ENCODE assay signal across 14 cellular contexts in the genomic region with DNA sequence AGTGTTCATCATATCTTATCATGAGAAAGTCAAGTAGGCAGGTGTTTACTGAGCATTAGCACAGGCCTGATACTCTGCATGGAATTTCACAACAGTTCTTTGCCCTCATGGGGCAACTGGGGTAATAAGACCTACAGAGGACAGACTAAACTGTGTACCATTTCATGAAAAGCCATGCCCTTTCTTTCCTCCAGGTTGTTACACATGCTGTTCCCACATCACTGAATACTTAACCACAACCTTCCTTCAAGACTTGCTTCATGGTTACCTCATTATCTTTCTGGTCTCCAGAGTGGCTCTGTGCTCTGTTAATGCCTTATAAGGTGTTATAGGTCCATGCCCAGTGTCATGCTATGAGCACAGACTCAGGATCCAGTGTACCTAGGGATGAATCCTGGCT. TPM values are rescaled to one million over a fixed set of nuclear protein-coding genes. Genes with fewer than 3 reads are reported as not detected.
A peak's percentile ranks its signal among the peaks of the same experiment; 100 is the strongest.
DNase-seq lines count a peak whose midpoint lies in the region; ATAC-seq and TF ChIP-seq lines count a peak whose summit lies in the region.
"Had no signal": no experiment of that assay in that cellular context is flagged by ENCODE, and none has a peak within 500 bp of the region (broad histone marks: within the 10 kb centered on the region; RNA-seq: fewer than 3 reads in every experiment).

No MANE protein-coding gene starts in this region.

- intact Hi-C loops in activated CD4-positive, alpha-beta memory T cell treated with anti-CD3 and anti-CD28 coated beads for 36 hours (cut with micrococcal nuclease): no loop called here
- intact Hi-C loops in mucosa of descending colon (cut with DNase I, micrococcal nuclease): no loop called here

- H3K9me3 Mint-ChIP-seq in activated CD4-positive, alpha-beta memory T cell treated with anti-CD3 and anti-CD28 coated beads for 36 hours: no peaks in the 10 kb centered on the region

- POLR2A ChIA-PET in activated CD4-positive, alpha-beta memory T cell treated with anti-CD3 and anti-CD28 coated beads for 36 hours (lab: Charles Lee): no interaction called here

- CTCF ChIA-PET in activated CD4-positive, alpha-beta memory T cell treated with anti-CD3 and anti-CD28 coated beads for 36 hours (lab: Charles Lee): interaction anchor here (0.7 kb wide), 1 partner anchor 12 kb away, joined by 3 read pairs; no protein-coding TSS in a partner anchor

- H3K4me1 ChIP-seq in mucosa of descending colon (ENCODE audit: low read depth): no peaks in the 10 kb centered on the region
- H3K4me1 ChIP-seq: SJCRH30 had no signal

- H3K4me3 ChIP-seq in mucosa of descending colon: no peak overlapping the region
- H3K4me3 ChIP-seq: SJCRH30, thoracic aorta had no signal

- ATAC-seq in GM18519 (IDR thresholded peaks at IDR 0.05; ENCODE audit: low FRiP score, unreplicated experiment) (peak; percentile 39), HG03457 (IDR thresholded peaks at IDR 0.05; ENCODE audit: unreplicated experiment) (peak; percentile 36), mucosa of descending colon (peak; percentile 42), HG02571 (IDR thresholded peaks at IDR 0.05; ENCODE audit: unreplicated experiment) (no peak), HG03175 (IDR thresholded peaks at IDR 0.05; ENCODE audit: unreplicated experiment) (no peak)

- no peaks in the 10 kb centered on the region for H3K9me3 ChIP-seq in mucosa of descending colon
- H3K9me3 ChIP-seq: SJCRH30, thoracic aorta had no signal

- no peak for DNase-seq in activated CD4-positive, alpha-beta memory T cell treated with anti-CD3 and anti-CD28 coated beads for 36 hours
- DNase-seq in mucosa of descending colon (no peak), NCI-H345 (lab: John Stamatoyannopoulos, UW) (no peak), NCI-H1436 treated with DMSO at 0.1 percent for 48 hours (lab: John Stamatoyannopoulos, UW) (no peak)
- DNase-seq: activated CD8-positive, alpha-beta memory T cell treated with anti-CD3 and anti-CD28 coated beads, Interleukin-2, amount 50 U/mL, for 4 hours; cortex of kidney; DMS79; NCI-H146; SJCRH30 had no signal

- H3K36me3 Mint-ChIP-seq in activated CD4-positive, alpha-beta memory T cell treated with anti-CD3 and anti-CD28 coated beads for 36 hours: peaks cover 42% of the 10 kb centered on the region

- H3K4me3 Mint-ChIP-seq in activated CD4-positive, alpha-beta memory T cell treated with anti-CD3 and anti-CD28 coated beads for 36 hours: no peak overlapping the region

- H3K36me3 ChIP-seq in mucosa of descending colon (ENCODE audit: low read depth): no peaks in the 10 kb centered on the region
- H3K36me3 ChIP-seq: SJCRH30 had no signal

- TF ChIP-seq CTCF in mucosa of descending colon (IDR thresholded peaks at IDR 0.05): no peak

- H3K4me1 Mint-ChIP-seq in activated CD4-positive, alpha-beta memory T cell treated with anti-CD3 and anti-CD28 coated beads for 36 hours (ENCODE audit: low read depth): peaks cover 60% of the 10 kb centered on the region

- peak overlapping the region; percentile 44 for H3K27ac Mint-ChIP-seq in activated CD4-positive, alpha-beta memory T cell treated with anti-CD3 and anti-CD28 coated beads for 36 hours

- no peaks in the 10 kb centered on the region for H3K27me3 Mint-ChIP-seq in activated CD4-positive, alpha-beta memory T cell treated with anti-CD3 and anti-CD28 coated beads for 36 hours

RNA-seq across cellular contexts. Expression of a gene that starts 28.2 kb away (rescaled TPM):
- total RNA-seq in activated CD4-positive, alpha-beta memory T cell treated with anti-CD3 and anti-CD28 coated beads for 36 hours: 100 to 1,000 TPM; 157 to 163 TPM
- 10 to 100 TPM; 29.9 to 79.0 (median 40.5) TPM for total RNA-seq in mucosa of descending colon

Comparison
In these comparisons a context has a peak if more than half of its experiments do, and no peak if none do; other contexts are left out.
1. ATAC-seq: peak in GM18519 (single experiment), HG03457 (single experiment) and mucosa of descending colon (single experiment); none in HG02571 (single experiment) and HG03175 (single experiment).